Comparison of ENCODE assay signal across 29 cellular contexts in the genomic region with DNA sequence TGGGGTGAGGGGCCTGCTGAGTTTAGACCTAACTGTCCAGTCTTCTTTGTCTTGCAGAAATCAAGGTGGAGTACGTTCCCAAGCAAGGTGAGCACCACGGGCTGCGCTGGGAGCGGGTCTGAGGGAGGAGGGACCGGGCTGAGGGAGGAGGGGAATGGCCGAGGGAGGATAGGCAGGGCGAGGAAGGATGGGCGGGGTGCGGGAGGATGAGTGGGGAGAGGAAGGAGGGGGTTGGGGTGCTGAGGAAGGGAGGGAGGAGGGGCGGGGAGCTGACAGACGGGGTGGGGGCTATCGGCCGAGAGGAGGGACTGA. TPM values are rescaled to one million over a fixed set of nuclear protein-coding genes. Genes with fewer than 3 reads are reported as not detected.
"Had no signal": no experiment of that assay in that cellular context is flagged by ENCODE, and none has a peak within 500 bp of the region (broad histone marks: within the 10 kb centered on the region; RNA-seq: fewer than 3 reads in every experiment).

No MANE protein-coding gene starts in this region.

- H3K36me3 Mint-ChIP-seq: activated CD8-positive, alpha-beta memory T cell treated with anti-CD3 and anti-CD28 coated beads, Interleukin-2, amount 10 ng/mL, durations not matched to agents 7 days and 5 days; activated naive CD8-positive, alpha-beta T cell treated with anti-CD3 and anti-CD28 coated beads, Interleukin-2, amount 10 ng/mL, durations not matched to agents 7 days and 5 days had no signal

- ATAC-seq: activated CD8-positive, alpha-beta memory T cell treated with anti-CD3 and anti-CD28 coated beads, Interleukin-2, amount 10 ng/mL, durations not matched to agents 7 days and 5 days; Panc1; Right ventricle myocardium inferior had no signal

- H3K9me3 ChIP-seq: adrenal gland had no signal

- H3K27me3 Mint-ChIP-seq: activated B cell treated with CpG ODN at 0.5 μM for 24 hours had no signal

- H3K4me3 ChIP-seq: adrenal gland, SK-N-MC had no signal

- H3K4me1 ChIP-seq: adrenal gland had no signal

- H3K9me3 Mint-ChIP-seq: activated B cell treated with CpG ODN at 0.5 μM for 24 hours; activated T-cell treated with anti-CD3 and anti-CD28 coated beads, Interleukin-2, amount 50 U/mL, for 24 hours; activated T-helper 1 cell treated with anti-CD3 and anti-CD28 coated beads, Interleukin-12 subunit alpha, Interleukin-12 subunit beta, Interleukin-2, Interleukin-4 antibody, amounts not matched to agents 30 ng/mL and 10 ng/mL and 1 ng/mL, durations not matched to agents 14 hours and 24 hours and 36 hours had no signal

- H3K4me3 Mint-ChIP-seq: activated CD4-positive, alpha-beta T cell treated with anti-CD3 and anti-CD28 coated beads, Interleukin-2, amount 10 ng/mL, durations not matched to agents 24 days and 14 days; activated CD8-positive, alpha-beta memory T cell treated with anti-CD3 and anti-CD28 coated beads, Interleukin-2, amount 10 ng/mL, durations not matched to agents 7 days and 5 days; activated naive CD8-positive, alpha-beta T cell treated with anti-CD3 and anti-CD28 coated beads, Interleukin-2, amount 10 ng/mL, durations not matched to agents 7 days and 5 days; activated T-cell treated with anti-CD3 and anti-CD28 coated beads, Interleukin-2, amount 50 U/mL, for 24 hours; activated T-helper 1 cell treated with anti-CD3 and anti-CD28 coated beads, Interleukin-12 subunit alpha, Interleukin-12 subunit beta, Interleukin-2, Interleukin-4 antibody, amounts not matched to agents 30 ng/mL and 10 ng/mL and 1 ng/mL, durations not matched to agents 14 hours and 24 hours and 36 hours had no signal

- DNase-seq: activated B cell treated with CpG ODN at 0.5 μM for 24 hours; activated CD4-positive, alpha-beta T cell treated with anti-CD3 and anti-CD28 coated beads for 1 hour; activated CD4-positive, alpha-beta T cell treated with anti-CD3 and anti-CD28 coated beads, Interleukin-2, amount 10 ng/mL, durations not matched to agents 24 days and 14 days; activated CD4-positive, alpha-beta T cell treated with anti-CD3 and anti-CD28 coated beads, Interleukin-2, amount 50 U/mL, for 48 hours; activated CD8-positive, alpha-beta memory T cell treated with anti-CD3 and anti-CD28 coated beads, Interleukin-2, amount 10 ng/mL, durations not matched to agents 7 days and 5 days; activated effector memory CD4-positive, alpha-beta T cell treated with anti-CD3 and anti-CD28 coated beads, Interleukin-2, amount 50 U/mL, for 16 hours; activated naive CD4-positive, alpha-beta T cell treated with anti-CD3 and anti-CD28 coated beads, Interleukin-2, amount 50 U/mL, for 16 hours; activated naive CD8-positive, alpha-beta T cell treated with anti-CD3 and anti-CD28 coated beads, Interleukin-2, amount 10 ng/mL, durations not matched to agents 7 days and 5 days; activated T-cell treated with anti-CD3 and anti-CD28 coated beads, Interleukin-2, amount 50 U/mL, for 24 hours; adrenal gland; anterior cingulate cortex; cerebellar nuclear complex; NCI-H1105; NCI-H1436; NCI-H1694 treated with DMSO at 0.1 percent for 48 hours; NCI-H2029 treated with DMSO at 0.1 percent for 48 hours; NCI-H345; NCI-H510A; NCI-H526 treated with DMSO at 0.1 percent for 48 hours; NCI-H82; OCI-M1; RPMI8226 had no signal

- H3K27me3 ChIP-seq: adrenal gland had no signal

- H3K36me3 ChIP-seq: adrenal gland had no signal

- FAIRE-seq: colon had no signal

- H3K4me1 Mint-ChIP-seq: activated CD4-positive, alpha-beta T cell treated with anti-CD3 and anti-CD28 coated beads, Interleukin-2, amount 10 ng/mL, durations not matched to agents 24 days and 14 days; activated CD8-positive, alpha-beta memory T cell treated with anti-CD3 and anti-CD28 coated beads, Interleukin-2, amount 10 ng/mL, durations not matched to agents 7 days and 5 days; activated naive CD8-positive, alpha-beta T cell treated with anti-CD3 and anti-CD28 coated beads, Interleukin-2, amount 10 ng/mL, durations not matched to agents 7 days and 5 days had no signal

- H3K27ac ChIP-seq: adrenal gland, SK-N-MC had no signal

- H3K27ac Mint-ChIP-seq: activated CD4-positive, alpha-beta T cell treated with anti-CD3 and anti-CD28 coated beads, Interleukin-2, amount 10 ng/mL, durations not matched to agents 24 days and 14 days; activated CD8-positive, alpha-beta memory T cell treated with anti-CD3 and anti-CD28 coated beads, Interleukin-2, amount 10 ng/mL, durations not matched to agents 7 days and 5 days; activated naive CD8-positive, alpha-beta T cell treated with anti-CD3 and anti-CD28 coated beads, Interleukin-2, amount 10 ng/mL, durations not matched to agents 7 days and 5 days; activated T-cell treated with anti-CD3 and anti-CD28 coated beads, Interleukin-2, amount 50 U/mL, for 24 hours; activated T-helper 1 cell treated with anti-CD3 and anti-CD28 coated beads, Interleukin-12 subunit alpha, Interleukin-12 subunit beta, Interleukin-2, Interleukin-4 antibody, amounts not matched to agents 30 ng/mL and 10 ng/mL and 1 ng/mL, durations not matched to agents 14 hours and 24 hours and 36 hours had no signal

RNA-seq across cellular contexts. Expression of gene MYBPC2, which starts 18.5 kb away (rescaled TPM):
- total RNA-seq: activated CD8-positive, alpha-beta memory T cell treated with anti-CD3 and anti-CD28 coated beads, Interleukin-2, amount 10 ng/mL, durations not matched to agents 7 days and 5 days; cardiac septum; MCF 10A had no signal

RNA-seq across cellular contexts. Expression of gene GARIN5A, which starts 25.5 kb away (rescaled TPM):
- total RNA-seq: activated CD8-positive, alpha-beta memory T cell treated with anti-CD3 and anti-CD28 coated beads, Interleukin-2, amount 10 ng/mL, durations not matched to agents 7 days and 5 days had no signal

RNA-seq across cellular contexts. Expression of gene SPIB, which starts 32.4 kb away (rescaled TPM):
- total RNA-seq: cardiac septum, MCF 10A, Right ventricle myocardium inferior had no signal
